Comparison of ENCODE assay signal across 8 cellular contexts in the genomic region with DNA sequence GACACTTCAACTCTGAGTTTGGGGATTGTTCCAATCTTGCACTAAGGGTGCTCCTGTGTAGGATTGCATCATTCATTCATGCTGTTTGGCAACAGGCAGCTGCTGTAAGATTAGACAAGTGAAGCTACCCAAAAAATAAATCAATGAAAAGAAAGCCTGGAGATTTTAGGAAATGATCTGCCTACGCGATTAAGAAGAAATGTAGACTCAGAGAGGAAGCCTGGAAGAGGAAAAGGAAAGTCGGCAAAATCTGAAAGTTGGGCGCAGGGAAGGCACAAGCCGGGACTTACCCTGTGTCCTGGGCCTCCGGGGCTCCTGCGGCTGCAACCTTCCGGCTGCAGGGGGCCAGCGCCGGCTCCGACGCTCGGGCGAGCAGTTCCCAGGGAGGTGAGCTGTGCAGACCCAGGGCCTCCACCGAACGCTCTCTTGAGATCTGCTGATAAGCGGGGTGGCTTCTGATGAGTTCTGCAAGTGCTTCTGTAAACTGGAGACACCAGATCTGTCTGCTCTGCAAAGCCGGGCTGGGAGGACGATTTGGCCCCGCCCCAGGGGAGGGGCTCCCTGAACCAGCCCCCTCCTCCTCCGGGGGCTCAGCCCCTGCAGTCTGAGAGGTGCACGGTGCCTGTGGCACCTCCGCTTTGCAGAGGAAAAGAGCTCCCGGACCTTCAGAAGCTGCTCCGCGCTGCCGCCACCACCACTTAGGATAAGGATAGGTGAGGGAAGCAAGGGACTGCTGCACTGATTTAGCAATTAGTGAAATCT. TPM values are rescaled to one million over a fixed set of nuclear protein-coding genes. Genes with fewer than 3 reads are reported as not detected.
A peak's percentile ranks its signal among the peaks of the same experiment; 100 is the strongest.
DNase-seq lines count a peak whose midpoint lies in the region; ATAC-seq and TF ChIP-seq lines count a peak whose summit lies in the region.

No MANE protein-coding gene starts in this region.

- H3K27ac ChIP-seq in BLaER1 treated with 17β-estradiol and CSF1 and Interleukin-3, amounts not matched to agents 10 nM and 100 nM, result peak overlapping the region in 10 of 11 experiments; percentile 43 to 70 (median 58); a peak in 20 of 22 replicates
- H3K27ac ChIP-seq in duodenal mucosa (ENCODE audit: low read depth, low read length) (no peak overlapping the region), lung (ENCODE audit: low read depth in 1 of 2, low read length in 1 of 2) (peak overlapping the region in 1 of 2 donors; percentile 79)

- H3K36me3 Mint-ChIP-seq in activated CD4-positive, alpha-beta T cell treated with anti-CD3 and anti-CD28 coated beads, Interleukin-2, amount 10 ng/mL, durations not matched to agents 7 days and 5 days (ENCODE audit: low read depth), result no peaks in the 10 kb centered on the region

- H4K20me1 ChIP-seq in BLaER1 treated with 17β-estradiol and CSF1 and Interleukin-3, amounts not matched to agents 10 nM and 100 nM, result no peaks in the 10 kb centered on the region; a peak in 1 of 22 replicates

- H3K4me1 ChIP-seq in BLaER1 treated with 17β-estradiol and CSF1 and Interleukin-3, amounts not matched to agents 10 nM and 100 nM, result peaks cover 16 to 33% (median 29%) of the 10 kb centered on the region in 10 experiments
- H3K4me1 ChIP-seq in duodenal mucosa (ENCODE audit: control insufficient read depth in 1 of 2, insufficient read depth in 2 of 2, low read length in 2 of 2) (peaks cover 2 to 8% of the 10 kb centered on the region in 2 donors), lung (ENCODE audit: control insufficient read depth in 2 of 2, insufficient read depth in 2 of 2, low read length in 2 of 2) (no peaks in the 10 kb centered on the region)

- peaks cover 16% of the 10 kb centered on the region for H3K4me1 Mint-ChIP-seq in activated CD4-positive, alpha-beta T cell treated with anti-CD3 and anti-CD28 coated beads, Interleukin-2, amount 10 ng/mL, durations not matched to agents 7 days and 5 days

- TF ChIP-seq CTCF in lung (IDR thresholded peaks at IDR 0.05; ENCODE audit: control extremely low read depth, extremely low read depth), result no peak

- peak overlapping the region; percentile 61 to 78 (median 70) for H3K4me3 ChIP-seq in BLaER1 treated with 17β-estradiol and CSF1 and Interleukin-3, amounts not matched to agents 10 nM and 100 nM
- H3K4me3 ChIP-seq in duodenal mucosa (ENCODE audit: low read depth in 1 of 2, low read length in 2 of 2) (peak overlapping the region; percentile 87 to 96), lung (peak overlapping the region; percentile 65)

- H3K36me3 ChIP-seq in BLaER1 treated with 17β-estradiol and CSF1 and Interleukin-3, amounts not matched to agents 10 nM and 100 nM, result peaks cover 18 to 42% (median 26%) of the 10 kb centered on the region in 11 experiments
- H3K36me3 ChIP-seq in duodenal mucosa (ENCODE audit: control insufficient read depth in 1 of 2, insufficient read depth in 2 of 2, low read length in 2 of 2) (no peaks in the 10 kb centered on the region), lung (ENCODE audit: control insufficient read depth in 2 of 2, insufficient read depth in 2 of 2, low read length in 2 of 2) (peaks cover 0 to 1% of the 10 kb centered on the region in 2 donors)

- H3K27me3 Mint-ChIP-seq in activated CD4-positive, alpha-beta T cell treated with anti-CD3 and anti-CD28 coated beads, Interleukin-2, amount 10 ng/mL, durations not matched to agents 7 days and 5 days, result no peaks in the 10 kb centered on the region

- POLR2A ChIA-PET in activated CD4-positive, alpha-beta T cell treated with anti-CD3 and anti-CD28 coated beads, Interleukin-2, amount 10 ng/mL, durations not matched to agents 7 days and 5 days (lab: Charles Lee), result no interaction called here

- ATAC-seq in HG03354 (IDR thresholded peaks at IDR 0.05; ENCODE audit: poor library complexity, severe bottlenecking, unreplicated experiment) (peak; percentile 98), lung (ENCODE audit: insufficient read depth, low FRiP score) (peak; percentile 69)

- WGBS in lung, 2 donors, result 0 to 1% methylated on average over 26 to 27 of the region's 27 CpGs

- peak; percentile 95 to 96 for DNase-seq in NCI-H526 (lab: John Stamatoyannopoulos, UW)
- peak; percentile 84 for DNase-seq in activated CD4-positive, alpha-beta T cell treated with anti-CD3 and anti-CD28 coated beads, Interleukin-2, amount 10 ng/mL, durations not matched to agents 7 days and 5 days
- peak; percentile 71 for DNase-seq in lung (ENCODE audit: low spot score)
- peak; percentile 24 to 49 (median 38) for DNase-seq in stimulated activated CD4-positive, alpha-beta T cell treated with anti-CD3 and anti-CD28 coated beads, TNF-alpha, amount 100 ng/mL, for 48 hours (ENCODE audit: low read depth in 3 of 3)

- no peaks in the 10 kb centered on the region for H3K9me3 ChIP-seq in BLaER1 treated with 17β-estradiol and CSF1 and Interleukin-3, amounts not matched to agents 10 nM and 100 nM (replicated peaks in 1 of 11)
- no peaks in the 10 kb centered on the region for H3K9me3 ChIP-seq in duodenal mucosa (ENCODE audit: control insufficient read depth in 1 of 2, low read length in 2 of 2)
- no peaks in the 10 kb centered on the region for H3K9me3 ChIP-seq in lung (ENCODE audit: control insufficient read depth in 2 of 2, insufficient read depth in 1 of 2, low read length in 1 of 2)

- no peaks in the 10 kb centered on the region for H3K9me3 Mint-ChIP-seq in activated CD4-positive, alpha-beta T cell treated with anti-CD3 and anti-CD28 coated beads, Interleukin-2, amount 10 ng/mL, durations not matched to agents 7 days and 5 days

- H3K27me3 ChIP-seq in BLaER1 treated with 17β-estradiol and CSF1 and Interleukin-3, amounts not matched to agents 10 nM and 100 nM, result no peaks in the 10 kb centered on the region
- no peaks in the 10 kb centered on the region for H3K27me3 ChIP-seq in duodenal mucosa (ENCODE audit: control insufficient read depth in 1 of 2, insufficient read depth in 2 of 2, low read length in 2 of 2)
- H3K27me3 ChIP-seq in lung (ENCODE audit: control insufficient read depth, insufficient read depth), result no peaks in the 10 kb centered on the region

- peak overlapping the region; percentile 82 for H3K27ac Mint-ChIP-seq in activated CD4-positive, alpha-beta T cell treated with anti-CD3 and anti-CD28 coated beads, Interleukin-2, amount 10 ng/mL, durations not matched to agents 7 days and 5 days

- H3K4me2 ChIP-seq in BLaER1 treated with 17β-estradiol and CSF1 and Interleukin-3, amounts not matched to agents 10 nM and 100 nM, result peak overlapping the region; percentile 77 to 95 (median 83)

- peak; percentile 52 for TF ChIP-seq POLR2A in GM19193 (IDR thresholded peaks at IDR 0.05; ENCODE audit: extremely low read depth, insufficient read depth, insufficient read length)

- peak overlapping the region; percentile 62 to 81 (median 72) for H3K9ac ChIP-seq in BLaER1 treated with 17β-estradiol and CSF1 and Interleukin-3, amounts not matched to agents 10 nM and 100 nM
- peak overlapping the region; percentile 55 to 85 for H3K9ac ChIP-seq in duodenal mucosa (ENCODE audit: low read depth in 1 of 2, low read length in 2 of 2)

- CTCF ChIA-PET in activated CD4-positive, alpha-beta T cell treated with anti-CD3 and anti-CD28 coated beads, Interleukin-2, amount 10 ng/mL, durations not matched to agents 7 days and 5 days (lab: Charles Lee), result interaction anchor here (0.6 to 1.3 kb wide), 4 partner anchors 28 to 73 kb away, joined by 3 to 5 read pairs (median 4); a partner anchor contains a TSS

- peak overlapping the region; percentile 77 for H3K4me3 Mint-ChIP-seq in activated CD4-positive, alpha-beta T cell treated with anti-CD3 and anti-CD28 coated beads, Interleukin-2, amount 10 ng/mL, durations not matched to agents 7 days and 5 days

RNA-seq across cellular contexts. Expression of a gene that starts 17.4 kb away (rescaled TPM):
- 10 to 100 TPM in 1 of 2 experiments, 1 to 10 TPM in 1; 9.6 to 11.2 TPM for total RNA-seq in activated CD4-positive, alpha-beta T cell treated with anti-CD3 and anti-CD28 coated beads, Interleukin-2, amount 10 ng/mL, durations not matched to agents 7 days and 5 days
- 10 to 100 TPM; 16.9 to 18.5 TPM for total RNA-seq in lung
- polyA plus RNA-seq in lung, result 1 to 10 TPM; 5.9 to 7.8 TPM

RNA-seq across cellular contexts. Expression of a gene that starts 17.7 kb away (rescaled TPM):
- 100 to 1,000 TPM; 116 to 123 TPM for total RNA-seq in activated CD4-positive, alpha-beta T cell treated with anti-CD3 and anti-CD28 coated beads, Interleukin-2, amount 10 ng/mL, durations not matched to agents 7 days and 5 days
- 10 to 100 TPM; 88.1 to 92.9 TPM for total RNA-seq in lung
- 100 to 1,000 TPM; 115 to 196 TPM for polyA plus RNA-seq in lung

RNA-seq across cellular contexts. Expression of a gene that starts 30.2 kb away (rescaled TPM):
- total RNA-seq in activated CD4-positive, alpha-beta T cell treated with anti-CD3 and anti-CD28 coated beads, Interleukin-2, amount 10 ng/mL, durations not matched to agents 7 days and 5 days, result 100 to 1,000 TPM; 128 to 133 TPM
- 100 to 1,000 TPM; 115 to 141 TPM for total RNA-seq in lung
- polyA plus RNA-seq in lung, result 100 to 1,000 TPM in 1 of 2 donors, 10 to 100 TPM in 1; 92.1 to 147 TPM

RNA-seq across cellular contexts. Expression of a gene that starts 58.9 kb away (rescaled TPM):
- total RNA-seq in activated CD4-positive, alpha-beta T cell treated with anti-CD3 and anti-CD28 coated beads, Interleukin-2, amount 10 ng/mL, durations not matched to agents 7 days and 5 days, result 1 to 10 TPM; 1.0 to 2.5 TPM
- 1 to 10 TPM; 1.6 to 1.8 TPM for total RNA-seq in lung
- polyA plus RNA-seq in lung, result 1 to 10 TPM in 1 of 2 donors, under 1 TPM in 1; 0.71 to 1.0 TPM

Comparison
In these comparisons a context has a peak if more than half of its experiments do, and no peak if none do; other contexts are left out.
1. DNase-seq: peak in every context shown above with its lines; median percentile 96 in NCI-H526; 84 in activated CD4-positive, alpha-beta T cell treated with anti-CD3 and anti-CD28 coated beads, Interleukin-2, amount 10 ng/mL, durations not matched to agents 7 days and 5 days; 71 in lung; 38 in stimulated activated CD4-positive, alpha-beta T cell treated with anti-CD3 and anti-CD28 coated beads, TNF-alpha, amount 100 ng/mL, for 48 hours.